In the genomic region with DNA sequence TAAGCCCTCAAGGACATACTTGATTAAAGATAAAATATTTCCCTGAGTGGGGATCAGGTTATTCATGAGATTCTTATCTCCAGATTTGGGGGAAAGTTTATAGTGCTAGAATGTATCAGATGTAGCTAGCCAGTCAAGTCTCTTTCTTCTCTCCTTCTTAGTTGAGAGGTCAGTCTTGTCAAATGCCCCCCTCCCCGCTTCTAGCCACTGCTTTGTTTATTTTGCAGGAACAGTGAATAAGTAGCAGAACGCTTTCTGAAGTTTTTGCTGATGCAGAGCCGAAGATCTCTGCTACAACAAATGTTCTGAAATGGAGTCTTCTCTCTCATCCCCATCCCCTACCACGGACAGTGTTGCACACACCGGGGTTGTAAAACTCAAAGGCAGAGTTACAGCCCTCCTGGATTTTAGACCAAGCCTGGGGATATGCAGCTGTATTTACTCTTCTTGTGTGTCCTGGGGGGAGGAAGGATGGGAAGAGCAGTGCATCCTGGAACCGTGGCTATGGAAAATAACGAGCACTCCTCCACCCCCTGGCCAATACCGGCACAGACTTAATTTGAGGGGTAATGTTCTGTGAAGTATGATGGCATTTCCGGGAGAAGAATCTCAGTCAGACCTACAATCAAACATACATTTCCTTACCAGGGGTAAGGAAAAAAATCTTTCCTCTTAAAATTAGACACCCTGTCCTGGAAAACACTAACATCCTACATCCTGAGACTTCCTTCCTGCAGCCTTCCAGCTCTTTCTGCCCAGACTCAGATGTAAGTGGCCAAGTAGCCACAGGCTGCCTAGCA, we compare ENCODE assay signal across 8 cellular contexts. TPM values are rescaled to one million over a fixed set of nuclear protein-coding genes. Genes with fewer than 3 reads are reported as not detected.
A peak's percentile ranks its signal among the peaks of the same experiment; 100 is the strongest.
DNase-seq lines count a peak whose midpoint lies in the region; ATAC-seq and TF ChIP-seq lines count a peak whose summit lies in the region.

No MANE protein-coding gene starts in this region.

- H3K27ac ChIP-seq in smooth muscle cell (ENCODE audit: low read depth), result no peak overlapping the region

- H3K27me3 ChIP-seq in smooth muscle cell (ENCODE audit: low read depth), result no peaks in the 10 kb centered on the region

- ATAC-seq in GM19467 (IDR thresholded peaks at IDR 0.05; ENCODE audit: unreplicated experiment), result no peak

- no peaks in the 10 kb centered on the region for H3K36me3 ChIP-seq in smooth muscle cell (ENCODE audit: low read depth)

- no peak overlapping the region for H3K4me2 ChIP-seq in smooth muscle cell

- no peaks in the 10 kb centered on the region for H4K20me1 ChIP-seq in smooth muscle cell (ENCODE audit: low read depth)

- H3K4me1 ChIP-seq in smooth muscle cell (ENCODE audit: low read depth), result no peaks in the 10 kb centered on the region

- peak; percentile 1 for DNase-seq in NCI-H82 (lab: John Stamatoyannopoulos, UW)
- no peak for DNase-seq in NCI-H82 treated with DMSO at 0.1 percent for 48 hours (lab: John Stamatoyannopoulos, UW; ENCODE audit: unreplicated experiment)
- DNase-seq in fibroblast of peridontal ligament (ENCODE audit: extremely low read depth), result peak; percentile 22
- DNase-seq in smooth muscle cell (lab: John Stamatoyannopoulos, UW; ENCODE audit: unreplicated experiment), result no peak
- no peak for DNase-seq in mesenteric fat pad (ENCODE audit: low spot score)
- DNase-seq in amniotic stem cell (lab: John Stamatoyannopoulos, UW), result no peak

- H3K9me3 ChIP-seq in smooth muscle cell (replicated peaks; ENCODE audit: low read depth), result no peaks in the 10 kb centered on the region

- H3K9ac ChIP-seq in smooth muscle cell (ENCODE audit: low read depth), result no peak overlapping the region

- no peak for TF ChIP-seq CTCF in smooth muscle cell (IDR thresholded peaks at IDR 0.05; ENCODE audit: borderline replicate concordance, insufficient read depth, poor library complexity, severe bottlenecking)

- H3K79me2 ChIP-seq in smooth muscle cell (ENCODE audit: low read depth), result no peaks in the 10 kb centered on the region

- H3K4me3 ChIP-seq in smooth muscle cell, result no peak overlapping the region

- H3F3A ChIP-seq in smooth muscle cell (ENCODE audit: low read depth), result peaks cover 6% of the 10 kb centered on the region

- peak overlapping the region; percentile 46 for H2AFZ ChIP-seq in smooth muscle cell (ENCODE audit: low read depth)

- 33% methylated on average over 9 of the region's 9 CpGs for WGBS in smooth muscle cell (ENCODE audit: low lambda C conversion rate)

TF ChIP-seq in PFSK-1, 5 proteins besides CTCF, POLR2A, EP300 and RAD21:
- TF ChIP-seq FOXP2 (optimal IDR thresholded peaks at IDR 0.05; ENCODE audit: borderline replicate concordance, extremely low read depth, extremely low read length, insufficient read depth) (peak; percentile 18), REST (IDR thresholded peaks at IDR 0.05; ENCODE audit: insufficient read depth in 1 of 2, low read depth in 2 of 2, low read length in 2 of 2) (no peak)

RNA-seq across cellular contexts. Expression of gene ERMP1, which starts 10.7 kb away (rescaled TPM):
- 6.1 TPM for polyA plus RNA-seq in PFSK-1 (2012; ENCODE audit: insufficient read length, low read depth)
- total RNA-seq in smooth muscle cell (10.6 and 10.7 TPM in 2 replicates), mesenteric fat pad (8.3 TPM)
- polyA plus RNA-seq in smooth muscle cell, result 2.1 and 5.4 TPM in 2 replicates

RNA-seq across cellular contexts. Expression of gene MLANA, which starts 47.0 kb away (rescaled TPM):
- polyA plus RNA-seq in PFSK-1 (2012; ENCODE audit: insufficient read length, low read depth), result not detected
- total RNA-seq in smooth muscle cell, result not detected in 2 replicates
- polyA plus RNA-seq in smooth muscle cell, result 0.46 TPM in 1 of 2 replicates, not detected in the other
- total RNA-seq in mesenteric fat pad, result not detected

Comparison
In these comparisons a context has a peak if more than half of its experiments do, and no peak if none do; other contexts are left out.
1. DNase-seq: peak in NCI-H82 (single experiment) and fibroblast of peridontal ligament (single experiment); none in NCI-H82 treated with DMSO at 0.1 percent for 48 hours (single experiment), smooth muscle cell (single experiment), mesenteric fat pad (single experiment) and amniotic stem cell (single experiment).